ENCODE assay signal across 14 cellular contexts in the genomic region with DNA sequence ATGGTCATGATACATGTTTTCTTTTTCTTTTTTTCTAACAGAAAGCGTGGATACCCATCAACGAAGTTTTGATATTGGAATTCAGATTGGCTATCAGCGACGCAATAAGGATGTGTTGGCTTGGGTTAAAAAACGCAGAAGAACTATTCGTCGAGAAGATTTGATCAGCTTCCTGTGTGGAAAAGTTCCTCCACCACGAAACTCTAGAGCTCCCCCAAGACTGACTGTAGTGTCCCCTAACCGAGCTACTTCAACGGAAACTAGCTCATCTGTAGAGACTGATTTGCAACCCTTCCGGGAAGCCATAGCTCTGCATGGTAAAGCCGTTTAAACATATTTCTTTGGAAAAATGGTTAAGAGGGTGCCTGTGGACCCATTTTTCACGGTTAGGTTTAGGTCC. TPM values are rescaled to one million over a fixed set of nuclear protein-coding genes. Genes with fewer than 3 reads are reported as not detected.
DNase-seq lines count a peak whose midpoint lies in the region; ATAC-seq, FAIRE-seq and TF ChIP-seq lines count a peak whose summit lies in the region.
"Had no signal": no experiment of that assay in that cellular context is flagged by ENCODE, and none has a peak within 500 bp of the region (broad histone marks: within the 10 kb centered on the region; RNA-seq: fewer than 3 reads in every experiment).

No MANE protein-coding gene starts in this region.

- H4K20me1 ChIP-seq in HepG2 (ENCODE audit: insufficient read depth, low read length), result peaks cover 99% of the 10 kb centered on the region

- H3K4me2 ChIP-seq in HepG2 (ENCODE audit: low read depth, low read length) (no peak overlapping the region), mesenchymal stem cell (ENCODE audit: low read length, poor library complexity, severe bottlenecking) (no peak overlapping the region)

- intact Hi-C loops in HepG2 (cut with micrococcal nuclease; ENCODE audit: unreplicated experiment), result no loop called here
- intact Hi-C loops in right lobe of liver (cut with DNase I), result no loop called here
- intact Hi-C loops in activated T-helper 1 cell treated with anti-CD3 and anti-CD28 coated beads, Interleukin-12 subunit alpha, Interleukin-12 subunit beta, Interleukin-2, Interleukin-4 antibody, amounts not matched to agents 30 ng/mL and 10 ng/mL and 1 ng/mL, durations not matched to agents 14 hours and 24 hours and 36 hours (cut with micrococcal nuclease), result loop anchor here (1.0 kb wide), 1 partner anchor 10 kb away; no protein-coding TSS in a partner anchor

- CTCF ChIA-PET in HepG2 (lab: Yijun Ruan, JAX; ENCODE audit: low intra/inter-chr PET ratio, low total read pairs), result no interaction called here

- no peak overlapping the region for H2BK5ac ChIP-seq in mesenchymal stem cell (ENCODE audit: low read depth, low read length, poor library complexity, severe bottlenecking)

- H3K4me3 ChIP-seq in HepG2 (replicated peaks in 1 of 3; ENCODE audit: insufficient read depth in 1 of 3, low read depth in 2 of 3, low read length in 3 of 3), result no peak overlapping the region
- no peak overlapping the region for H3K4me3 ChIP-seq in right lobe of liver
- H3K4me3 ChIP-seq in mesenchymal stem cell (ENCODE audit: insufficient read depth in 1 of 2, low read depth in 1 of 2, low read length in 2 of 2), result no peak overlapping the region

- peaks cover 76% of the 10 kb centered on the region for H3K36me3 Mint-ChIP-seq in activated T-helper 1 cell treated with anti-CD3 and anti-CD28 coated beads, Interleukin-12 subunit alpha, Interleukin-12 subunit beta, Interleukin-2, Interleukin-4 antibody, amounts not matched to agents 30 ng/mL and 10 ng/mL and 1 ng/mL, durations not matched to agents 14 hours and 24 hours and 36 hours (ENCODE audit: low read depth)

- H3K27me3 Mint-ChIP-seq in activated T-helper 1 cell treated with anti-CD3 and anti-CD28 coated beads, Interleukin-12 subunit alpha, Interleukin-12 subunit beta, Interleukin-2, Interleukin-4 antibody, amounts not matched to agents 30 ng/mL and 10 ng/mL and 1 ng/mL, durations not matched to agents 14 hours and 24 hours and 36 hours (ENCODE audit: insufficient read depth), result no peaks in the 10 kb centered on the region

- no peak overlapping the region for H3K23ac ChIP-seq in mesenchymal stem cell (ENCODE audit: low read length in 2 of 2)

- no peak overlapping the region for H3K27ac ChIP-seq in HepG2 (ENCODE audit: extremely low read length, insufficient read depth, low read length)
- no peak overlapping the region for H3K27ac ChIP-seq in right lobe of liver
- H3K27ac ChIP-seq in mesenchymal stem cell (ENCODE audit: low read length, poor library complexity, severe bottlenecking), result no peak overlapping the region

- H3K9me3 ChIP-seq in HepG2 (ENCODE audit: low read length) (no peaks in the 10 kb centered on the region), right lobe of liver (no peaks in the 10 kb centered on the region), mesenchymal stem cell (ENCODE audit: control insufficient read depth, low read length) (no peaks in the 10 kb centered on the region)
- H3K9me3 ChIP-seq: BE2C had no signal

- DNase-seq in HepG2 (ENCODE audit: low spot score), result no peak
- no peak for DNase-seq in right lobe of liver
- DNase-seq in activated T-helper 1 cell treated with anti-CD3 and anti-CD28 coated beads, Interleukin-12 subunit alpha, Interleukin-12 subunit beta, Interleukin-2, Interleukin-4 antibody, amounts not matched to agents 30 ng/mL and 10 ng/mL and 1 ng/mL, durations not matched to agents 14 hours and 24 hours and 36 hours (ENCODE audit: low spot score), result no peak
- no peak for DNase-seq in mesenchymal stem cell
- peak; percentile 3 for DNase-seq in superior temporal gyrus (ENCODE audit: extremely low spot score)
- no peak for DNase-seq in activated effector memory CD4-positive, alpha-beta T cell treated with anti-CD3 and anti-CD28 coated beads, Interleukin-2, amount 50 U/mL, for 16 hours
- DNase-seq in AG20443 (ENCODE audit: low spot score), result no peak
- DNase-seq: BE2C; NCI-H1105 treated with DMSO at 0.1 percent for 48 hours; NCI-H446 treated with DMSO at 0.1 percent for 48 hours; stimulated activated CD4-positive, alpha-beta T cell treated with anti-CD3 and anti-CD28 coated beads, Interleukin-1b, Interleukin-23, amount 100 ng/mL, for 48 hours had no signal

- BruUV-seq in HepG2 (replicated peaks; lab: Mats Ljungman, UMichigan), result no TSS peak

- H3K27ac Mint-ChIP-seq in activated T-helper 1 cell treated with anti-CD3 and anti-CD28 coated beads, Interleukin-12 subunit alpha, Interleukin-12 subunit beta, Interleukin-2, Interleukin-4 antibody, amounts not matched to agents 30 ng/mL and 10 ng/mL and 1 ng/mL, durations not matched to agents 14 hours and 24 hours and 36 hours, result peak overlapping the region; percentile 62

- no peak for FAIRE-seq in HepG2 (lab: Jason Lieb, UNC)
- FAIRE-seq: frontal cortex had no signal

- no peak overlapping the region for H4K8ac ChIP-seq in mesenchymal stem cell (ENCODE audit: low read length)

- H4K91ac ChIP-seq in mesenchymal stem cell (ENCODE audit: low read length), result no peak overlapping the region

- H2AFZ ChIP-seq in HepG2 (ENCODE audit: low read length) (no peak overlapping the region), mesenchymal stem cell (ENCODE audit: low read depth, low read length) (no peak overlapping the region)

- no peak for TF ChIP-seq CTCF in HepG2 (CRISPR knock-in tag; IDR thresholded peaks at IDR 0.05)
- no peak for TF ChIP-seq CTCF in right lobe of liver (IDR thresholded peaks at IDR 0.05)

- peaks cover 45 to 86% of the 10 kb centered on the region in 2 experiments for H3K36me3 ChIP-seq in HepG2 (replicated peaks in 1 of 2; ENCODE audit: control insufficient read depth in 1 of 2, insufficient read depth in 2 of 2, low read length in 2 of 2)
- H3K36me3 ChIP-seq in right lobe of liver, result peaks cover 0 to 57% (median 24%) of the 10 kb centered on the region in 4 donors
- H3K36me3 ChIP-seq in mesenchymal stem cell (ENCODE audit: control insufficient read depth in 1 of 2, insufficient read depth in 2 of 2, low read depth in 1 of 2, low read length in 2 of 2), result peaks cover 35 to 98% of the 10 kb centered on the region in 2 experiments

- peaks cover 28% of the 10 kb centered on the region for H3K4me1 ChIP-seq in HepG2 (ENCODE audit: insufficient read depth, low read length)
- peaks cover 0 to 73% (median 16%) of the 10 kb centered on the region in 4 donors for H3K4me1 ChIP-seq in right lobe of liver
- H3K4me1 ChIP-seq in mesenchymal stem cell (ENCODE audit: control insufficient read depth, insufficient read depth, low read depth, low read length), result peaks cover 15% of the 10 kb centered on the region
- H3K4me1 ChIP-seq: BE2C had no signal

- H3K9ac ChIP-seq in HepG2 (ENCODE audit: insufficient read depth, low read depth, low read length) (no peak overlapping the region), mesenchymal stem cell (ENCODE audit: low read length) (peak overlapping the region; percentile 20)

- H3K9me3 Mint-ChIP-seq in activated T-helper 1 cell treated with anti-CD3 and anti-CD28 coated beads, Interleukin-12 subunit alpha, Interleukin-12 subunit beta, Interleukin-2, Interleukin-4 antibody, amounts not matched to agents 30 ng/mL and 10 ng/mL and 1 ng/mL, durations not matched to agents 14 hours and 24 hours and 36 hours, result no peaks in the 10 kb centered on the region
- H3K9me3 Mint-ChIP-seq: T-helper 1 cell treated with Interleukin-12 subunit alpha and Interleukin-12 subunit beta and Interleukin-4 antibody, amounts not matched to agents 30 μg/mL and 1 μg/mL, for 36 hours had no signal

- H3K79me2 ChIP-seq in HepG2 (ENCODE audit: insufficient read depth, low read length), result peaks cover 100% of the 10 kb centered on the region

- H3K79me1 ChIP-seq in mesenchymal stem cell (replicated peaks; ENCODE audit: low read length, poor library complexity, severe bottlenecking), result no peaks in the 10 kb centered on the region

- no peak overlapping the region for H2BK15ac ChIP-seq in mesenchymal stem cell (ENCODE audit: low read depth, poor library complexity, severe bottlenecking)

- H3K4me1 Mint-ChIP-seq in activated T-helper 1 cell treated with anti-CD3 and anti-CD28 coated beads, Interleukin-12 subunit alpha, Interleukin-12 subunit beta, Interleukin-2, Interleukin-4 antibody, amounts not matched to agents 30 ng/mL and 10 ng/mL and 1 ng/mL, durations not matched to agents 14 hours and 24 hours and 36 hours (ENCODE audit: low read depth), result peaks cover 87% of the 10 kb centered on the region

- ATAC-seq in HepG2, result no peak
- ATAC-seq in right lobe of liver, result no peak
- no peak for ATAC-seq in GM19395 (IDR thresholded peaks at IDR 0.05; ENCODE audit: unreplicated experiment)

- no peaks in the 10 kb centered on the region for H3K27me3 ChIP-seq in HepG2 (ENCODE audit: control insufficient read depth in 1 of 2, insufficient read depth in 2 of 2, low read length in 2 of 2)
- H3K27me3 ChIP-seq in right lobe of liver, result no peaks in the 10 kb centered on the region
- H3K27me3 ChIP-seq in mesenchymal stem cell (ENCODE audit: control insufficient read depth in 1 of 2, insufficient read depth in 1 of 2, low read length in 2 of 2), result no peaks in the 10 kb centered on the region
- H3K27me3 ChIP-seq: BE2C had no signal

- H2AK5ac ChIP-seq in mesenchymal stem cell (ENCODE audit: low read length, severe bottlenecking), result no peak overlapping the region

- 97% methylated on average over 13 of the region's 13 CpGs for WGBS in HepG2 (ENCODE audit: low lambda C conversion rate)
- WGBS in right lobe of liver (ENCODE audit: insufficient coverage, low coverage, low lambda C conversion rate, missing lambda C conversion rate), result 81% methylated on average over 13 of the region's 13 CpGs
- 96% methylated on average over 13 of the region's 13 CpGs for WGBS in mesenchymal stem cell

- TF ChIP-seq EP300 in HepG2 (IDR thresholded peaks at IDR 0.05; ENCODE audit: low read depth in 2 of 2, low read length in 2 of 2), result no peak
- no peak for TF ChIP-seq EP300 in HepG2 (CRISPR knock-in tag; IDR thresholded peaks at IDR 0.05; ENCODE audit: borderline replicate concordance)

- TF ChIP-seq POLR2A in HepG2 (IDR thresholded peaks at IDR 0.05; ENCODE audit: insufficient read depth in 1 of 2, low read depth in 2 of 2, low read length in 2 of 2), result no peak
- no peak for TF ChIP-seq POLR2A in right lobe of liver (IDR thresholded peaks at IDR 0.05)

- no peak overlapping the region for H3K14ac ChIP-seq in mesenchymal stem cell (ENCODE audit: low read length in 2 of 2)

- H2BK120ac ChIP-seq in mesenchymal stem cell (ENCODE audit: low read depth, low read length), result no peak overlapping the region

- in situ Hi-C loops in HepG2 (cut with HindIII; ENCODE audit: extremely low pct_ligation_motif_present, low pct_unique_long_range_greater_than_20kb), result no loop called here

- POLR2A ChIA-PET in HepG2 (lab: Yijun Ruan, JAX), result interaction anchor here (1.4 to 5.3 kb wide), 2 partner anchors 9 to 11 kb away, joined by 4 to 52 read pairs; partner anchors contain the start of gene HAPSTR1

- H3K18ac ChIP-seq in mesenchymal stem cell (ENCODE audit: low read depth in 1 of 2, low read length in 2 of 2), result no peak overlapping the region

- peak overlapping the region; percentile 7 for H3K4me3 Mint-ChIP-seq in activated T-helper 1 cell treated with anti-CD3 and anti-CD28 coated beads, Interleukin-12 subunit alpha, Interleukin-12 subunit beta, Interleukin-2, Interleukin-4 antibody, amounts not matched to agents 30 ng/mL and 10 ng/mL and 1 ng/mL, durations not matched to agents 14 hours and 24 hours and 36 hours

- no peak for TF ChIP-seq RAD21 in HepG2 (CRISPR knock-in tag; IDR thresholded peaks at IDR 0.05)

- H2BK12ac ChIP-seq in mesenchymal stem cell (ENCODE audit: low read length in 2 of 2), result no peak overlapping the region

- no peak overlapping the region for H3K4ac ChIP-seq in mesenchymal stem cell (ENCODE audit: low read depth in 1 of 2, low read length in 2 of 2)

RNA-seq across cellular contexts. Expression of gene HAPSTR1, which starts 11.5 kb away (rescaled TPM):
- total RNA-seq in HepG2 (2016; rRNA removed; fragmentation: Illumina TruSeq; extraction: Trizol) (83.2 and 98.4 TPM in 2 replicates), right lobe of liver (10 to 100 TPM; 23.6 to 34.8 (median 28.3) TPM)
- total RNA-seq in HepG2 (2016; cell fraction: cytosol; rRNA removed; fragmentation: Illumina TruSeq; extraction: Trizol; ENCODE audit: low read depth), result 7.8 and 8.2 TPM in 2 replicates
- total RNA-seq in HepG2 (2016; cell fraction: insoluble cytoplasmic fraction; rRNA removed; fragmentation: Illumina TruSeq; extraction: Trizol), result 84.4 and 87.6 TPM in 2 replicates
- 37.9 and 42.3 TPM in 2 replicates for total RNA-seq in HepG2 (2016; cell fraction: membrane; rRNA removed; fragmentation: Illumina TruSeq; extraction: Trizol)
- 61.0 and 71.2 TPM in 2 replicates for total RNA-seq in HepG2 (2016; cell fraction: nucleus; rRNA removed; fragmentation: Illumina TruSeq; extraction: Trizol)
- polyA plus RNA-seq in HepG2 (2011; rRNA removed), result 23.6 and 25.2 TPM in 2 replicates
- polyA plus RNA-seq in HepG2 (2011; cell fraction: cytosol; rRNA removed), result 10.9 and 17.5 TPM in 2 replicates
- 18.7 and 24.1 TPM in 2 replicates for polyA plus RNA-seq in HepG2 (2011; cell fraction: nucleus; rRNA removed)
- polyA plus RNA-seq in HepG2 (2012), result 23.7 and 25.0 TPM in 2 replicates
- polyA plus RNA-seq in HepG2 (2016; cell fraction: cytosol; fragmentation: Illumina TruSeq; extraction: Trizol; ENCODE audit: low read depth), result 2.8 and 3.6 TPM in 2 replicates
- 37.1 and 37.6 TPM in 2 replicates for polyA plus RNA-seq in HepG2 (2016; cell fraction: insoluble cytoplasmic fraction; fragmentation: Illumina TruSeq; extraction: Trizol; ENCODE audit: low read depth)
- polyA plus RNA-seq in HepG2 (2016; cell fraction: membrane; fragmentation: Illumina TruSeq; extraction: Trizol; ENCODE audit: low read depth), result 13.0 and 13.5 TPM in 2 replicates
- 44.6 and 47.8 TPM in 2 replicates for polyA plus RNA-seq in HepG2 (2016; cell fraction: nucleus; fragmentation: Illumina TruSeq; extraction: Trizol; ENCODE audit: insufficient read depth, low read depth)
- 32.6 and 37.5 TPM in 2 replicates for polyA minus RNA-seq in HepG2 (2011; rRNA and poly(A)+ RNA removed; ENCODE audit: low replicate concordance)
- 34.0 and 41.8 TPM in 2 replicates for polyA minus RNA-seq in HepG2 (2011; cell fraction: cytosol; rRNA and poly(A)+ RNA removed)
- polyA minus RNA-seq in HepG2 (2011; cell fraction: nucleus; rRNA and poly(A)+ RNA removed), result 81.2 and 89.8 TPM in 2 replicates
- 55.2 and 59.1 TPM in 2 replicates for total RNA-seq in activated T-helper 1 cell treated with anti-CD3 and anti-CD28 coated beads, Interleukin-12 subunit alpha, Interleukin-12 subunit beta, Interleukin-2, Interleukin-4 antibody, amounts not matched to agents 30 ng/mL and 10 ng/mL and 1 ng/mL, durations not matched to agents 14 hours and 24 hours and 36 hours
- 43.4 TPM for polyA plus RNA-seq in mesenchymal stem cell (2013, experiment 1 of 2)
- 42.6 TPM for polyA plus RNA-seq in mesenchymal stem cell (2013, experiment 2 of 2)
